ENCODE assay signal across 7 cellular contexts in genomic region chr17:15749403-15749802, GRCh38. TPM values are rescaled to one million over a fixed set of nuclear protein-coding genes. Genes with fewer than 3 reads are reported as not detected.
"Had no signal": no experiment of that assay in that cellular context is flagged by ENCODE, and none has a peak within 500 bp of the region (broad histone marks: within the 10 kb centered on the region; RNA-seq: fewer than 3 reads in every experiment).

No MANE protein-coding gene starts in this region.

RNA-seq across cellular contexts. Expression of gene TBC1D26, which starts 17.3 kb away (rescaled TPM):
- total RNA-seq: natural killer cell treated with Interleukin-12 subunit alpha and Interleukin-12 subunit beta and Interleukin-15 and Interleukin-18, amount 100 ng/mL, for 72 hours; pancreas; posterior vena cava; pulmonary artery endothelial cell; right cardiac atrium; smooth muscle cell had no signal
- polyA plus RNA-seq: naive thymus-derived CD8-positive, alpha-beta T cell; right cardiac atrium had no signal
